Comparison of ENCODE assay signal across 1 cellular context in the genomic region with DNA sequence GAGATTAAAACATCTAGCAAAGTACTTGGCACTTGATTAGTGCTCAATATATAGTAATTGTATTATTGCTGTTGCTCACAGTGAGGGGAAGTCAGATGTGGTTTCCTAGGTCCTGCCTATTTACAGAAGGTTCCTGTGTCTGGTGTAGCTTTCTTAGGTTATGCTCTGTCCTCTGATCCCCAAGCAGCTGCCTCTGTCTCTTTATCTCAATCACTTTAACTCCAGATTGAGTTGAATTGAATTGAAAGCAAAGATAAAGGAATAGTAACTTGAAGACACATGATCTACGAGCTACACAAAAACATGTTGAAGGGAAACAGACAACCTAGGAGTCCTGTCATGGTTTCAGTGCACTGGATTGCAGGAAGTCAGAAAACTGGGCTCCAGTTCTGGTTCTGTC.
TF ChIP-seq lines count a peak whose summit lies in the region.

No MANE protein-coding gene starts in this region.

TF ChIP-seq in endothelial cell of umbilical vein, 7 proteins besides CTCF, POLR2A, EP300 and RAD21:
- no peak for TF ChIP-seq JUN (IDR thresholded peaks at IDR 0.05; ENCODE audit: borderline replicate concordance, insufficient read depth, insufficient read length, low read depth)
- TF ChIP-seq POLR2AphosphoS5 (IDR thresholded peaks at IDR 0.05; ENCODE audit: insufficient read depth, low read depth, low read length) = peak; percentile 22
- TF ChIP-seq FOS (IDR thresholded peaks at IDR 0.05; ENCODE audit: borderline replicate concordance, insufficient read depth, low read length) = no peak
- TF ChIP-seq, protein P1, sequence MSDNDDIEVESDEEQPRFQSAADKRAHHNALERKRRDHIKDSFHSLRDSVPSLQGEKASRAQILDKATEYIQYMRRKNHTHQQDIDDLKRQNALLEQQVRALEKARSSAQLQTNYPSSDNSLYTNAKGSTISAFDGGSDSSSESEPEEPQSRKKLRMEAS (IDR thresholded peaks at IDR 0.05; ENCODE audit: insufficient read depth, insufficient read length) = no peak
- TF ChIP-seq EZH2 (IDR thresholded peaks at IDR 0.05; ENCODE audit: borderline replicate concordance, low read depth, low read length, severe bottlenecking) = no peak
- TF ChIP-seq GATA2 (IDR thresholded peaks at IDR 0.05; ENCODE audit: insufficient read depth, insufficient read length, low read depth, low read length) = peak; percentile 51
- TF ChIP-seq MYC (IDR thresholded peaks at IDR 0.05; ENCODE audit: low read depth, low read length) = no peak
